11 cellular contexts compared by ENCODE assay signal in the genomic region with DNA sequence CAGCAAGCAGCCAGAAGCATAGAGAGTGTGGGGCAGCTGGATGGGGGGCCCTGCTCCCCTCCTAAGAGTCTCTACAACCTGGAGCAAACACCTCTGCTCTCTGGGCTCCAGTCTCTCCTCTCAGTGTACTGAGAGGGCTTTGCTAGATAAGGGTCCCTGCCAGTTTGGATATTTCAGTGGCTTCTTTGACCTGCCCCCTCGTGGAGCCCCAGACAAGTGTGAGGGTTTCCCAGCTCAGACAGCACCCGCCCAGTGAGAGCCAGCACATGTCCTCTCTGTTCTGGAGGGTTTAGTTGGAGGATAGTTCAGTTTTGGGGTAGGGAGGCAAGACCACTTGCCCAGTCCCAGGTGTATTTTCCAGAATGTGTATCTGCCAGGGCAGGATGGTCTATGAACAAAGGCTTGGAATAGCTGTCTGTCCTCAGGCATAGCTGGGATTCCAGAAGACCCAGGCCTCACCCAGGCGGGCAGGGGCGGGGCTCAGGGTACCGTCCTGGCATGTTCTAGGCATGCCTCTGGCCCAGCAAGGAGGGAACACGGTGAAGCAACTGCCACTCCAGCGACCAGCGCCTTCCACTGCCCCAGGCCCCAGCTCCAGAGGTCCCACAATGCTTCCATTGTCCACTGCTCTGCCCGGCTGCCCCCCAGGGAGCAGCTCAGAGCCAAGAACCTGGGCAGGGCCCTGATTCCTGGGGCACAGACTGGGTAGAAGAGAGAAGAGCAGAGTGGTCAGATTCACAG. TPM values are rescaled to one million over a fixed set of nuclear protein-coding genes. Genes with fewer than 3 reads are reported as not detected.
DNase-seq lines count a peak whose midpoint lies in the region; ATAC-seq and TF ChIP-seq lines count a peak whose summit lies in the region.
"Had no signal": no experiment of that assay in that cellular context is flagged by ENCODE, and none has a peak within 500 bp of the region (broad histone marks: within the 10 kb centered on the region; RNA-seq: fewer than 3 reads in every experiment).

No MANE protein-coding gene starts in this region.

- no peak overlapping the region for H3K4me3 Mint-ChIP-seq in CD8-positive, alpha-beta memory T cell

- TF ChIP-seq CTCF in foreskin keratinocyte (conservative IDR thresholded peaks at IDR 0.05): peak; percentile 24

- CTCF ChIA-PET in CD8-positive, alpha-beta memory T cell (lab: Charles Lee): interaction anchor here (0.6 to 1.1 kb wide), 2 partner anchors 35 to 407 kb away, joined by 3 to 4 read pairs; no protein-coding TSS in a partner anchor

- peaks cover 18 to 29% (median 20%) of the 10 kb centered on the region in 3 donors for H3K4me1 Mint-ChIP-seq in CD8-positive, alpha-beta memory T cell

- H3K4me3 ChIP-seq in CD8-positive, alpha-beta memory T cell (ENCODE audit: low read length): no peak overlapping the region
- H3K4me3 ChIP-seq in SJCRH30: no peak overlapping the region

- POLR2A ChIA-PET in CD8-positive, alpha-beta memory T cell (lab: Charles Lee): no interaction called here

- H3K36me3 Mint-ChIP-seq in CD8-positive, alpha-beta memory T cell: no peaks in the 10 kb centered on the region

- H3K9me3 Mint-ChIP-seq in CD8-positive, alpha-beta memory T cell: no peaks in the 10 kb centered on the region

- H3K36me3 ChIP-seq in CD8-positive, alpha-beta memory T cell (ENCODE audit: insufficient read depth, low read length): no peaks in the 10 kb centered on the region
- no peaks in the 10 kb centered on the region for H3K36me3 ChIP-seq in SJCRH30

- no peaks in the 10 kb centered on the region for H3K27me3 Mint-ChIP-seq in CD8-positive, alpha-beta memory T cell

- ATAC-seq in foreskin keratinocyte (peak; percentile 43), sciatic nerve (no peak), HG03139 (IDR thresholded peaks at IDR 0.05; ENCODE audit: unreplicated experiment) (no peak), Right ventricle myocardium superior (ENCODE audit: poor library complexity) (no peak)
- ATAC-seq: left ventricle myocardium superior had no signal

- peaks cover 23% of the 10 kb centered on the region for H3K4me1 ChIP-seq in CD8-positive, alpha-beta memory T cell (ENCODE audit: insufficient read depth, low read length)
- H3K4me1 ChIP-seq in SJCRH30 (peaks cover 14% of the 10 kb centered on the region), foreskin keratinocyte (peaks cover 47% of the 10 kb centered on the region)

- intact Hi-C loops in sciatic nerve (cut with DNase I) (no loop called here), Right ventricle myocardium superior (cut with DNase I) (no loop called here)

- H3K27ac Mint-ChIP-seq in CD8-positive, alpha-beta memory T cell: peak overlapping the region in 6 of 8 donors; percentile 63 to 95 (median 77)

- no peak for DNase-seq in CD8-positive, alpha-beta memory T cell
- peak; percentile 71 to 72 for DNase-seq in SJCRH30
- peak; percentile 85 to 91 for DNase-seq in foreskin keratinocyte
- DNase-seq in pons (ENCODE audit: low spot score): peak; percentile 88
- no peak for DNase-seq in activated effector memory CD4-positive, alpha-beta T cell treated with anti-CD3 and anti-CD28 coated beads, Interleukin-2, amount 50 U/mL, for 16 hours
- no peak for DNase-seq in sciatic nerve (ENCODE audit: low spot score)
- no peak for DNase-seq in Right ventricle myocardium superior
- DNase-seq: DMS79 treated with DMSO at 0.1 percent for 48 hours, left ventricle myocardium superior had no signal

- H3K9me3 ChIP-seq in CD8-positive, alpha-beta memory T cell (ENCODE audit: low read length): no peaks in the 10 kb centered on the region
- H3K9me3 ChIP-seq in SJCRH30 (replicated peaks): no peaks in the 10 kb centered on the region

- H3K27me3 ChIP-seq in CD8-positive, alpha-beta memory T cell (ENCODE audit: insufficient read depth, low read length, poor library complexity, severe bottlenecking): no peaks in the 10 kb centered on the region
- H3K27me3 ChIP-seq in SJCRH30: no peaks in the 10 kb centered on the region
- H3K27me3 ChIP-seq in foreskin keratinocyte: no peaks in the 10 kb centered on the region

- H3K27ac ChIP-seq in CD8-positive, alpha-beta memory T cell (ENCODE audit: low read depth, low read length): no peak overlapping the region
- H3K27ac ChIP-seq in SJCRH30 (peak overlapping the region; percentile 26; the same call in 1 of the 2 replicates), foreskin keratinocyte (peak overlapping the region; percentile 94)
- H3K27ac ChIP-seq: VCaP had no signal

RNA-seq across cellular contexts. Expression of gene MICALL1, which starts 7.5 kb away (rescaled TPM):
- total RNA-seq in CD8-positive, alpha-beta memory T cell: 10 to 100 TPM; 25.4 to 25.8 TPM
- 7.2 TPM for polyA plus RNA-seq in CD8-positive, alpha-beta memory T cell
- 16.8 and 18.0 TPM in 2 replicates for total RNA-seq in SJCRH30 (2014; rRNA removed; shearing (Covaris generic))
- total RNA-seq in foreskin keratinocyte (112 and 123 TPM in 2 replicates), sciatic nerve (30.4 TPM), Right ventricle myocardium superior (13.5 TPM)
- 63.8 and 76.6 TPM in 2 replicates for polyA plus RNA-seq in foreskin keratinocyte

RNA-seq across cellular contexts. Expression of gene EIF3L, which starts 49.4 kb away (rescaled TPM):
- total RNA-seq in CD8-positive, alpha-beta memory T cell: 100 to 1,000 TPM; 549 to 556 TPM
- polyA plus RNA-seq in CD8-positive, alpha-beta memory T cell: 266 TPM
- total RNA-seq in SJCRH30 (2014; rRNA removed; shearing (Covaris generic)): 647 and 707 TPM in 2 replicates
- total RNA-seq in foreskin keratinocyte: 346 and 417 TPM in 2 replicates
- polyA plus RNA-seq in foreskin keratinocyte: 386 and 396 TPM in 2 replicates
- 315 TPM for total RNA-seq in sciatic nerve
- 326 TPM for total RNA-seq in Right ventricle myocardium superior

RNA-seq across cellular contexts. Expression of gene ANKRD54, which starts 54.5 kb away (rescaled TPM):
- 10 to 100 TPM; 27.6 to 28.7 TPM for total RNA-seq in CD8-positive, alpha-beta memory T cell
- polyA plus RNA-seq in CD8-positive, alpha-beta memory T cell: 11.9 TPM
- 17.1 and 18.2 TPM in 2 replicates for total RNA-seq in SJCRH30 (2014; rRNA removed; shearing (Covaris generic))
- total RNA-seq in foreskin keratinocyte (19.7 and 20.6 TPM in 2 replicates), sciatic nerve (17.3 TPM), Right ventricle myocardium superior (17.1 TPM)
- polyA plus RNA-seq in foreskin keratinocyte: 21.1 and 22.7 TPM in 2 replicates

RNA-seq across cellular contexts. Expression of gene C22orf23, which starts 54.8 kb away (rescaled TPM):
- total RNA-seq in CD8-positive, alpha-beta memory T cell: under 1 TPM; 0.29 to 0.37 TPM
- polyA plus RNA-seq in CD8-positive, alpha-beta memory T cell: not detected
- total RNA-seq in SJCRH30 (2014; rRNA removed; shearing (Covaris generic)): not detected in 2 replicates
- 0.10 and 0.21 TPM in 2 replicates for total RNA-seq in foreskin keratinocyte
- polyA plus RNA-seq in foreskin keratinocyte: 0.10 and 0.13 TPM in 2 replicates
- total RNA-seq in sciatic nerve: 0.45 TPM
- total RNA-seq in Right ventricle myocardium superior: 0.30 TPM

RNA-seq across cellular contexts. Expression of gene POLR2F, which starts 54.9 kb away (rescaled TPM):
- total RNA-seq in CD8-positive, alpha-beta memory T cell: 100 to 1,000 TPM; 140 to 148 TPM
- polyA plus RNA-seq in CD8-positive, alpha-beta memory T cell: 167 TPM
- total RNA-seq in SJCRH30 (2014; rRNA removed; shearing (Covaris generic)): 121 and 122 TPM in 2 replicates
- total RNA-seq in foreskin keratinocyte: 80.0 and 101 TPM in 2 replicates
- 191 and 200 TPM in 2 replicates for polyA plus RNA-seq in foreskin keratinocyte
- total RNA-seq in sciatic nerve: 94.8 TPM
- 85.7 TPM for total RNA-seq in Right ventricle myocardium superior

Comparison
In these comparisons a context has a peak if more than half of its experiments do, and no peak if none do; other contexts are left out.
1. DNase-seq: peak in SJCRH30 (2 of 2), foreskin keratinocyte (2 of 2) and pons (single experiment); none in CD8-positive, alpha-beta memory T cell (0 of 5), activated effector memory CD4-positive, alpha-beta T cell treated with anti-CD3 and anti-CD28 coated beads, Interleukin-2, amount 50 U/mL, for 16 hours (single experiment), sciatic nerve (single experiment) and Right ventricle myocardium superior (single experiment).